Comparison of ENCODE assay signal across 9 cellular contexts in the genomic region with DNA sequence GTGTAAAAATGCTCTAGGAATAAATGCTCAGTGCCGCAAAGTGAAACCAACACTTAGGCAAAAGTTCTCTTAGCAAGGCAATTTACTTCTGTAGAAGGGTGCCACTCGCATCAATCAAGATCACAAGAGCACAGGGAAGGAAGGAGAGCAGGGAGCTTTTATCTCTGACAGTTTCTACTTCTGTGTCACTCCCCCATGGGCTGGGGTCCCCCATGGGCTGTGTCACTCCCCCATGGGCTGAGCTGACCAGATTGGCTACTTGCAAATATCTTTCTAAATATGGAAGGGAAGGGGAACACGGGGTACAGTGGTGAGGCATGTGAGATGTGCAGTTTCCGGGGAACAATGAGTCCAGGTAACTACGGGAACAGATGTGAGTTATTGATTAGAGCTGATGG. TPM values are rescaled to one million over a fixed set of nuclear protein-coding genes. Genes with fewer than 3 reads are reported as not detected.
A peak's percentile ranks its signal among the peaks of the same experiment; 100 is the strongest.
DNase-seq lines count a peak whose midpoint lies in the region; ATAC-seq and TF ChIP-seq lines count a peak whose summit lies in the region.
"Had no signal": no experiment of that assay in that cellular context is flagged by ENCODE, and none has a peak within 500 bp of the region (broad histone marks: within the 10 kb centered on the region; RNA-seq: fewer than 3 reads in every experiment).

No MANE protein-coding gene starts in this region.

- H3K9me3 ChIP-seq in iPS-20b (ENCODE audit: insufficient read depth, low read depth, low read length): peaks cover 4% of the 10 kb centered on the region; the same call in 1 of the 2 replicates
- H3K9me3 ChIP-seq in thoracic aorta: peaks cover 2% of the 10 kb centered on the region

- H3K4me1 Mint-ChIP-seq in activated CD4-positive, alpha-beta memory T cell treated with anti-CD3 and anti-CD28 coated beads for 36 hours (ENCODE audit: low read depth): peaks cover 5% of the 10 kb centered on the region

- H3K4me3 Mint-ChIP-seq in activated CD4-positive, alpha-beta memory T cell treated with anti-CD3 and anti-CD28 coated beads for 36 hours: peak overlapping the region; percentile 85

- peaks cover 5% of the 10 kb centered on the region for H3K9me3 Mint-ChIP-seq in activated CD4-positive, alpha-beta memory T cell treated with anti-CD3 and anti-CD28 coated beads for 36 hours

- H3K27ac Mint-ChIP-seq in activated CD4-positive, alpha-beta memory T cell treated with anti-CD3 and anti-CD28 coated beads for 36 hours: peak overlapping the region; percentile 49

- POLR2A ChIA-PET in activated CD4-positive, alpha-beta memory T cell treated with anti-CD3 and anti-CD28 coated beads for 36 hours (lab: Charles Lee): interaction anchor here (1.0 kb wide), 1 partner anchor 124 kb away, joined by 4 read pairs; a partner anchor contains a TSS

- peak; percentile 33 for DNase-seq in activated CD4-positive, alpha-beta memory T cell treated with anti-CD3 and anti-CD28 coated beads for 36 hours
- DNase-seq in thoracic aorta (ENCODE audit: low spot score) (no peak), SHP77 (lab: John Stamatoyannopoulos, UW) (no peak)
- DNase-seq in activated CD4-positive, CD25-positive, alpha-beta regulatory T cell treated with anti-CD3 and anti-CD28 coated beads, Interleukin-2, amount 50 U/mL, for 72 hours: no peak
- DNase-seq in stimulated activated CD4-positive, alpha-beta T cell treated with anti-CD3 and anti-CD28 coated beads, Interleukin-4, amount 100 ng/mL, for 24 hours: no peak

- H3K4me1 ChIP-seq in iPS-20b (ENCODE audit: insufficient read depth, low read length) (no peaks in the 10 kb centered on the region), thoracic aorta (ENCODE audit: control insufficient read depth in 1 of 2, low read depth in 2 of 2) (peaks cover 5 to 6% of the 10 kb centered on the region in 2 donors)

- ATAC-seq in GM18867 (IDR thresholded peaks at IDR 0.05; ENCODE audit: unreplicated experiment) (peak; percentile 31), HG02840 (IDR thresholded peaks at IDR 0.05; ENCODE audit: low FRiP score, unreplicated experiment) (peak; percentile 9), thoracic aorta (ENCODE audit: insufficient number of reproducible peaks, low FRiP score, low read depth) (no peak)

- H3K4me3 ChIP-seq in iPS-20b (ENCODE audit: low read length): peak overlapping the region; percentile 58; the same call in 1 of the 2 replicates
- peak overlapping the region; percentile 73 for H3K4me3 ChIP-seq in thoracic aorta

- CTCF ChIA-PET in activated CD4-positive, alpha-beta memory T cell treated with anti-CD3 and anti-CD28 coated beads for 36 hours (lab: Charles Lee): interaction anchor here (0.6 to 2.7 kb wide), 12 partner anchors 9 to 638 kb away, joined by 3 to 18 read pairs (median 3); a partner anchor contains a TSS

- intact Hi-C loops in activated CD4-positive, alpha-beta memory T cell treated with anti-CD3 and anti-CD28 coated beads for 36 hours (cut with micrococcal nuclease): loop anchor here (5.0 kb wide), 1 partner anchor 83 kb away; a partner anchor contains a TSS

- no peak for TF ChIP-seq CTCF in thoracic aorta (IDR thresholded peaks at IDR 0.05)

- H3K27ac ChIP-seq in iPS-20b (ENCODE audit: low read length): no peak overlapping the region
- no peak overlapping the region for H3K27ac ChIP-seq in thoracic aorta

- no peaks in the 10 kb centered on the region for H3K36me3 ChIP-seq in iPS-20b (ENCODE audit: insufficient read depth, low read depth, low read length)
- H3K36me3 ChIP-seq in thoracic aorta: no peaks in the 10 kb centered on the region

- no peaks in the 10 kb centered on the region for H3K36me3 Mint-ChIP-seq in activated CD4-positive, alpha-beta memory T cell treated with anti-CD3 and anti-CD28 coated beads for 36 hours

- no peak overlapping the region; the same call in 1 of the 2 replicates for H3K9ac ChIP-seq in iPS-20b (ENCODE audit: low read depth, low read length)

- no peaks in the 10 kb centered on the region for H3K27me3 ChIP-seq in iPS-20b (ENCODE audit: insufficient read depth, low read length)
- no peaks in the 10 kb centered on the region for H3K27me3 ChIP-seq in thoracic aorta (replicated peaks; ENCODE audit: insufficient read depth)

- peaks cover 8% of the 10 kb centered on the region for H3K27me3 Mint-ChIP-seq in activated CD4-positive, alpha-beta memory T cell treated with anti-CD3 and anti-CD28 coated beads for 36 hours

RNA-seq across cellular contexts. Expression of a gene that starts 0.4 kb away (rescaled TPM):
- not detected for total RNA-seq in activated CD4-positive, alpha-beta memory T cell treated with anti-CD3 and anti-CD28 coated beads for 36 hours
- not detected for total RNA-seq in thoracic aorta
- total RNA-seq: T-helper 1 cell treated with Interleukin-12 subunit alpha and Interleukin-12 subunit beta and Interleukin-4 antibody, amounts not matched to agents 30 ng/mL and 1 ng/mL, for 36 hours had no signal

RNA-seq across cellular contexts. Expression of a gene that starts 18.1 kb away (rescaled TPM):
- not detected for total RNA-seq in activated CD4-positive, alpha-beta memory T cell treated with anti-CD3 and anti-CD28 coated beads for 36 hours
- under 1 TPM in 1 of 2 donors, not detected in 1; 0.42 TPM for total RNA-seq in thoracic aorta
- total RNA-seq: T-helper 1 cell treated with Interleukin-12 subunit alpha and Interleukin-12 subunit beta and Interleukin-4 antibody, amounts not matched to agents 30 ng/mL and 1 ng/mL, for 36 hours had no signal

RNA-seq across cellular contexts. Expression of a gene that starts 26.0 kb away (rescaled TPM):
- total RNA-seq in activated CD4-positive, alpha-beta memory T cell treated with anti-CD3 and anti-CD28 coated beads for 36 hours: not detected
- not detected for total RNA-seq in thoracic aorta
- total RNA-seq: T-helper 1 cell treated with Interleukin-12 subunit alpha and Interleukin-12 subunit beta and Interleukin-4 antibody, amounts not matched to agents 30 ng/mL and 1 ng/mL, for 36 hours had no signal

RNA-seq across cellular contexts. Expression of a gene that starts 32.6 kb away (rescaled TPM):
- not detected for total RNA-seq in activated CD4-positive, alpha-beta memory T cell treated with anti-CD3 and anti-CD28 coated beads for 36 hours
- not detected for total RNA-seq in thoracic aorta
- total RNA-seq: T-helper 1 cell treated with Interleukin-12 subunit alpha and Interleukin-12 subunit beta and Interleukin-4 antibody, amounts not matched to agents 30 ng/mL and 1 ng/mL, for 36 hours had no signal

RNA-seq across cellular contexts. Expression of a gene that starts 48.4 kb away (rescaled TPM):
- total RNA-seq in activated CD4-positive, alpha-beta memory T cell treated with anti-CD3 and anti-CD28 coated beads for 36 hours: not detected
- total RNA-seq in thoracic aorta: not detected
- total RNA-seq: T-helper 1 cell treated with Interleukin-12 subunit alpha and Interleukin-12 subunit beta and Interleukin-4 antibody, amounts not matched to agents 30 ng/mL and 1 ng/mL, for 36 hours had no signal
